22 cellular contexts compared by ENCODE assay signal in the genomic region with DNA sequence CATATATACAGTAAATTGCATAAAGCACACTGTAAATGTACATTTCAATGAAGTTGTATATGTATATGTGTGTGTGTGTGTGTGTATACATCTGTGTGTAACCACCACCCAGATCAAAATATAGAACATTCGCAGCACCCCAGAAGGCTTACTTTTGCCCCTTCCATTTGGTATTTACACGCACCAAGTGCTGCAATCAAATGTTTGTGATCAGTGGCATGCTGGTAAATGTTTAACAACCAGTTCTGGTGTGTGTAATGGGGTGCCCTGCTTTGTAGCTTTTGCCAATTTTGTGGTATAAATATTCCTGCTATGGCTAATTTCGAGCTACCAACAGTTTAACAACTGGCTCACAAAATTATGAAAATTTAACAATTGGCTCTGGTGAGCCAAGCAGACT.
A peak's percentile ranks its signal among the peaks of the same experiment; 100 is the strongest.
DNase-seq lines count a peak whose midpoint lies in the region; ATAC-seq and TF ChIP-seq lines count a peak whose summit lies in the region.
"Had no signal": no experiment of that assay in that cellular context is flagged by ENCODE, and none has a peak within 500 bp of the region (broad histone marks: within the 10 kb centered on the region; RNA-seq: fewer than 3 reads in every experiment).

No MANE protein-coding gene starts in this region.

- no peaks in the 10 kb centered on the region for H3K4me1 ChIP-seq in H9 (ENCODE audit: insufficient read depth, low read length)
- H3K4me1 ChIP-seq in mesenchymal stem cell (ENCODE audit: control insufficient read depth, insufficient read depth, low read depth, low read length): peaks cover 13% of the 10 kb centered on the region
- H3K4me1 ChIP-seq: breast epithelium had no signal

- H2BK12ac ChIP-seq in H9 (ENCODE audit: insufficient read length, low read depth, low read length) (no peak overlapping the region), mesenchymal stem cell (ENCODE audit: low read length in 2 of 2) (no peak overlapping the region)

- H3K79me1 ChIP-seq in H9 (ENCODE audit: insufficient read depth, low read depth, low read length, poor library complexity, severe bottlenecking) (no peaks in the 10 kb centered on the region), mesenchymal stem cell (replicated peaks; ENCODE audit: low read length, poor library complexity, severe bottlenecking) (no peaks in the 10 kb centered on the region)

- no peak for ATAC-seq in HG03378 (IDR thresholded peaks at IDR 0.05; ENCODE audit: unreplicated experiment)
- no peak for ATAC-seq in GM21528 (IDR thresholded peaks at IDR 0.05; ENCODE audit: low FRiP score, unreplicated experiment)
- ATAC-seq: K562 had no signal

- H3K9me3 ChIP-seq in H9 (ENCODE audit: control insufficient read depth, low read depth, low read length): no peaks in the 10 kb centered on the region
- H3K9me3 ChIP-seq in mesenchymal stem cell (ENCODE audit: control insufficient read depth, low read length): peaks cover 4% of the 10 kb centered on the region

- no peak overlapping the region for H2BK15ac ChIP-seq in H9 (ENCODE audit: low read depth, low read length)
- H2BK15ac ChIP-seq in mesenchymal stem cell (ENCODE audit: low read depth, poor library complexity, severe bottlenecking): no peak overlapping the region

- no peak overlapping the region for H2BK120ac ChIP-seq in H9 (ENCODE audit: low read depth, low read length, poor library complexity, severe bottlenecking)
- no peak overlapping the region for H2BK120ac ChIP-seq in mesenchymal stem cell (ENCODE audit: low read depth, low read length)

- DNase-seq in H9 (peak; percentile 1), mesenchymal stem cell (no peak), renal cortical epithelial cell (ENCODE audit: low read depth) (peak; percentile 57), inferior parietal cortex (ENCODE audit: extremely low spot score) (no peak)
- DNase-seq in activated CD4-positive, alpha-beta T cell treated with anti-CD3 and anti-CD28 coated beads, Interleukin-2, amount 50 U/mL, for 1 hour: no peak
- DNase-seq: activated CD4-positive, alpha-beta T cell treated with anti-CD3 and anti-CD28 coated beads, Interleukin-2, amount 10 ng/mL, durations not matched to agents 7 days and 5 days; activated CD8-positive, alpha-beta memory T cell treated with anti-CD3 and anti-CD28 coated beads, Interleukin-2, amount 50 U/mL, for 48 hours; activated effector memory CD4-positive, alpha-beta T cell treated with anti-CD3 and anti-CD28 coated beads, Interleukin-2, amount 50 U/mL, for 16 hours; DMS 273 treated with DMSO at 0.1 percent for 48 hours; GOT3; mesendoderm; NCI-H774; stimulated activated CD4-positive, alpha-beta T cell treated with anti-CD3 and anti-CD28 coated beads, Interleukin-12 subunit alpha, Interleukin-12 subunit beta, amount 100 ng/mL, for 4 hours; substantia nigra had no signal

- H2AFZ ChIP-seq in H9 (ENCODE audit: low read length) (no peak overlapping the region), mesenchymal stem cell (ENCODE audit: low read depth, low read length) (no peak overlapping the region)

- H3K27ac Mint-ChIP-seq in H9 (no peak overlapping the region), brain (peak overlapping the region in 3 of 5 experiments; percentile 82 to 91 (median 86))
- H3K27ac Mint-ChIP-seq: activated CD4-positive, alpha-beta T cell treated with anti-CD3 and anti-CD28 coated beads, Interleukin-2, amount 10 ng/mL, durations not matched to agents 7 days and 5 days; CD14-positive monocyte; dendritic cell treated with granulocyte-macrophage colony-stimulating factor and Interleukin-4, amounts not matched to agents 40 ng/mL and 50 ng/mL, for 4 days; T-helper 1 cell treated with Interleukin-12 subunit alpha and Interleukin-12 subunit beta and Interleukin-4 antibody, amounts not matched to agents 30 μg/mL and 1 μg/mL, for 36 hours had no signal

- H3K27ac ChIP-seq in H9 (ENCODE audit: insufficient read length, low read depth, low read length) (no peak overlapping the region), mesenchymal stem cell (ENCODE audit: low read length, poor library complexity, severe bottlenecking) (peak overlapping the region; percentile 83)
- H3K27ac ChIP-seq: breast epithelium had no signal

- H3K27me3 Mint-ChIP-seq in H9 (ENCODE audit: low read depth) (no peaks in the 10 kb centered on the region), brain (no peaks in the 10 kb centered on the region)

- H3K9me3 Mint-ChIP-seq in H9: peaks cover 67 to 75% of the 10 kb centered on the region in 2 experiments
- peaks cover 0 to 10% (median 4%) of the 10 kb centered on the region in 5 experiments for H3K9me3 Mint-ChIP-seq in brain
- H3K9me3 Mint-ChIP-seq: activated CD4-positive, alpha-beta T cell treated with anti-CD3 and anti-CD28 coated beads, Interleukin-2, amount 10 ng/mL, durations not matched to agents 7 days and 5 days; dendritic cell treated with granulocyte-macrophage colony-stimulating factor and Interleukin-4, amounts not matched to agents 40 ng/mL and 50 ng/mL, for 4 days; T-helper 1 cell treated with Interleukin-12 subunit alpha and Interleukin-12 subunit beta and Interleukin-4 antibody, amounts not matched to agents 30 μg/mL and 1 μg/mL, for 36 hours had no signal

- H3K23ac ChIP-seq in H9 (ENCODE audit: insufficient read length, low read depth, low read length) (no peak overlapping the region), mesenchymal stem cell (ENCODE audit: low read length in 2 of 2) (no peak overlapping the region)

- no peak overlapping the region for H3K4ac ChIP-seq in H9 (ENCODE audit: low read depth, low read length)
- no peak overlapping the region for H3K4ac ChIP-seq in mesenchymal stem cell (ENCODE audit: low read depth in 1 of 2, low read length in 2 of 2)

- no peak overlapping the region for H3T11ph ChIP-seq in H9 (ENCODE audit: low read length)

- no CpG with 5 or more reads among the region's 3 CpGs for WGBS in H9 (ENCODE audit: extremely low coverage, insufficient read length, low lambda C conversion rate)
- 88% methylated on average over 1 of the region's 3 CpGs for WGBS in mesenchymal stem cell

- no peaks in the 10 kb centered on the region; the same call in 1 of the 2 replicates for H3K27me3 ChIP-seq in H9 (ENCODE audit: insufficient read depth, low read length)
- H3K27me3 ChIP-seq in mesenchymal stem cell (ENCODE audit: control insufficient read depth in 1 of 2, insufficient read depth in 1 of 2, low read length in 2 of 2): peaks cover 0 to 55% of the 10 kb centered on the region in 2 experiments

- H3K9ac ChIP-seq in H9 (ENCODE audit: extremely low read depth, insufficient read length, low read length): no peak overlapping the region
- H3K9ac ChIP-seq in mesenchymal stem cell (ENCODE audit: low read length): no peak overlapping the region

- H2AK5ac ChIP-seq in H9 (ENCODE audit: insufficient read length, low read length) (no peak overlapping the region), mesenchymal stem cell (ENCODE audit: low read length, severe bottlenecking) (no peak overlapping the region)

- H3K4me1 Mint-ChIP-seq in H9 (peaks cover 2 to 3% of the 10 kb centered on the region in 2 experiments; a peak in 1 of 4 replicates), brain (peaks cover 34% of the 10 kb centered on the region)
- H3K4me1 Mint-ChIP-seq: activated CD4-positive, alpha-beta T cell treated with anti-CD3 and anti-CD28 coated beads, Interleukin-2, amount 10 ng/mL, durations not matched to agents 7 days and 5 days had no signal

- no peaks in the 10 kb centered on the region for H3K36me3 ChIP-seq in mesenchymal stem cell (ENCODE audit: control insufficient read depth in 1 of 2, insufficient read depth in 2 of 2, low read depth in 1 of 2, low read length in 2 of 2)
- H3K36me3 ChIP-seq: breast epithelium had no signal

- H3K4me3 Mint-ChIP-seq in H9 (no peak overlapping the region), brain (no peak overlapping the region)
- H3K4me3 Mint-ChIP-seq: activated CD4-positive, alpha-beta T cell treated with anti-CD3 and anti-CD28 coated beads, Interleukin-2, amount 10 ng/mL, durations not matched to agents 7 days and 5 days; CD14-positive monocyte; dendritic cell treated with granulocyte-macrophage colony-stimulating factor and Interleukin-4, amounts not matched to agents 40 ng/mL and 50 ng/mL, for 4 days; T-helper 1 cell treated with Interleukin-12 subunit alpha and Interleukin-12 subunit beta and Interleukin-4 antibody, amounts not matched to agents 30 μg/mL and 1 μg/mL, for 36 hours had no signal

- H4K91ac ChIP-seq in H9 (ENCODE audit: insufficient read length, low read depth, low read length) (no peak overlapping the region), mesenchymal stem cell (ENCODE audit: low read length) (no peak overlapping the region)

- no peak overlapping the region for H2BK20ac ChIP-seq in H9 (ENCODE audit: low read depth, low read length, poor library complexity, severe bottlenecking)

- no peak overlapping the region for H2BK5ac ChIP-seq in H9 (ENCODE audit: insufficient read length, low read length)
- H2BK5ac ChIP-seq in mesenchymal stem cell (ENCODE audit: low read depth, low read length, poor library complexity, severe bottlenecking): no peak overlapping the region

- peaks cover 0 to 9% (median 4%) of the 10 kb centered on the region in 3 experiments; a peak in 5 of 7 replicates for H3K36me3 Mint-ChIP-seq in H9 (ENCODE audit: insufficient read depth in 1 of 3, low read depth in 3 of 3)
- H3K36me3 Mint-ChIP-seq in brain: no peaks in the 10 kb centered on the region
- H3K36me3 Mint-ChIP-seq: CD14-positive monocyte had no signal

- H3K23me2 ChIP-seq in H9 (ENCODE audit: insufficient read length, low read depth, low read length, poor library complexity, severe bottlenecking): no peaks in the 10 kb centered on the region

- H4K8ac ChIP-seq in H9 (replicated peaks; ENCODE audit: insufficient read length, low read depth, low read length): no peak overlapping the region
- no peak overlapping the region for H4K8ac ChIP-seq in mesenchymal stem cell (ENCODE audit: low read length)

- H3K4me2 ChIP-seq in H9 (ENCODE audit: insufficient read depth, insufficient read length, low read length): no peak overlapping the region
- H3K4me2 ChIP-seq in mesenchymal stem cell (ENCODE audit: low read length, poor library complexity, severe bottlenecking): no peak overlapping the region

- H3K4me3 ChIP-seq in mesenchymal stem cell (ENCODE audit: insufficient read depth in 1 of 2, low read depth in 1 of 2, low read length in 2 of 2): peak overlapping the region in 1 of 2 experiments; percentile 6
- H3K4me3 ChIP-seq: breast epithelium, K562 had no signal

- H3K56ac ChIP-seq in H9 (ENCODE audit: insufficient read length, low read depth, low read length): no peak overlapping the region

- H3K18ac ChIP-seq in H9 (ENCODE audit: insufficient read length, low read depth, low read length): no peak overlapping the region
- no peak overlapping the region for H3K18ac ChIP-seq in mesenchymal stem cell (ENCODE audit: low read depth in 1 of 2, low read length in 2 of 2)

- no peaks in the 10 kb centered on the region for H4K20me1 ChIP-seq in H9 (ENCODE audit: control insufficient read depth, insufficient read depth, insufficient read length)

- H3K14ac ChIP-seq in H9 (ENCODE audit: insufficient read depth, low read length) (no peak overlapping the region), mesenchymal stem cell (ENCODE audit: low read length in 2 of 2) (no peak overlapping the region)

- TF ChIP-seq CTCF in H9 (conservative IDR thresholded peaks at IDR 0.05) (no peak), brain (conservative IDR thresholded peaks at IDR 0.05) (no peak)

- H4K5ac ChIP-seq in H9 (ENCODE audit: insufficient read length, low read depth, low read length): no peak overlapping the region

- no peaks in the 10 kb centered on the region for H3K79me2 ChIP-seq in H9 (ENCODE audit: insufficient read depth, low read length)

Comparison
In these comparisons a context has a peak if more than half of its experiments do, and no peak if none do; other contexts are left out.
1. DNase-seq: peak in H9 (single experiment) and renal cortical epithelial cell (single experiment); none in mesenchymal stem cell (single experiment), activated CD4-positive, alpha-beta T cell treated with anti-CD3 and anti-CD28 coated beads, Interleukin-2, amount 50 U/mL, for 1 hour (single experiment) and inferior parietal cortex (single experiment).
2. H3K27ac Mint-ChIP-seq: peak in brain (3 of 5); none in H9 (0 of 3).